ENCODE assay signal across 8 cellular contexts in the genomic region with DNA sequence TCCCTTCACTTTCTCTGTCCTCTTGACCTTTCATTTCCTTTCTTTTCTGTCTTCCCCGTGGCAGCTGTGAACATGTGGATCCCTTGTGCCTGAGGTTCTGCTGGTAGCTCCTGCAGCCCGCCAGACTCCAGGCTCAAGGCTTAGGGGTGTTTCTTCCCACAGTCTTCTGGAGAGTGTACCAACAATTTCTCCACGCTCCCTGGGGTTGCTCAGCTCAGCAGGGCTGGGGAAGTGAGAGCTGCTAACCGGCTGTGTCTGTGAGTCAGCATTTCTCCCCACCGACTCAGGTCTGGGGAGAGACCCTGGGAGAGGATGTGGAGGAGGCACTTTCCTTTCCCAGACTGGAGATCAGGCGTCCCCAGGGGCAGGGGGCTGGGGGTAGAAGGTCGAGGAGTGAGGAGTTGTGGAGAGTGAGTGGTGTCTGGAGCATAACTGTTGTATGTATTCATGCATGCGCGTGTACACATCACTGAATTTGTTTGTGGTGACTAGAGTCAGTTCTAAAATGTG.
DNase-seq lines count a peak whose midpoint lies in the region; ATAC-seq and TF ChIP-seq lines count a peak whose summit lies in the region.

No MANE protein-coding gene starts in this region.

- peak; percentile 16 for DNase-seq in G401 (ENCODE audit: low spot score)
- DNase-seq in adipocyte (ENCODE audit: low read depth): peak; percentile 76
- DNase-seq in hepatocyte (ENCODE audit: low spot score): peak; percentile 56
- DNase-seq in SW 1271 (lab: John Stamatoyannopoulos, UW): no peak

- WGBS in hepatocyte (ENCODE audit: low lambda C conversion rate, missing lambda C conversion rate): 32% methylated on average over 9 of the region's 9 CpGs

- TF ChIP-seq CTCF in hepatocyte (IDR thresholded peaks at IDR 0.05; ENCODE audit: poor library complexity): no peak

- H3K4me2 ChIP-seq in hepatocyte: peak overlapping the region; percentile 52
- H3K4me2 ChIP-seq in skeletal muscle satellite cell (ENCODE audit: low read length): peak overlapping the region; percentile 81

- in situ Hi-C loops in G401 (cut with HindIII; ENCODE audit: low sequenced_read_pairs): no loop called here

- no peaks in the 10 kb centered on the region for H3K36me3 ChIP-seq in KOPT-K1 (ENCODE audit: insufficient read depth, low read length)
- H3K36me3 ChIP-seq in adipocyte (ENCODE audit: control insufficient read depth, insufficient read depth, low read length, severe bottlenecking): no peaks in the 10 kb centered on the region
- no peaks in the 10 kb centered on the region for H3K36me3 ChIP-seq in hepatocyte (replicated peaks; ENCODE audit: insufficient read depth, low read depth)
- no peaks in the 10 kb centered on the region for H3K36me3 ChIP-seq in skeletal muscle satellite cell (ENCODE audit: insufficient read depth, low read length)

- H3K9me2 ChIP-seq in hepatocyte (replicated peaks; ENCODE audit: insufficient read depth): no peaks in the 10 kb centered on the region

- H3K4me3 ChIP-seq in adipocyte (ENCODE audit: low read length) (peak overlapping the region; percentile 79), hepatocyte (no peak overlapping the region), skeletal muscle satellite cell (ENCODE audit: low read length) (peak overlapping the region; percentile 56)

- no peaks in the 10 kb centered on the region for H3K79me2 ChIP-seq in hepatocyte

- H3K27ac ChIP-seq in KOPT-K1 (ENCODE audit: low read depth, low read length, poor library complexity, severe bottlenecking) (peak overlapping the region; percentile 56), hepatocyte (no peak overlapping the region)

- ATAC-seq in GM19324 (IDR thresholded peaks at IDR 0.05; ENCODE audit: low FRiP score, unreplicated experiment) (no peak), HG03039 (IDR thresholded peaks at IDR 0.05; ENCODE audit: unreplicated experiment) (no peak)

- H3K27me3 ChIP-seq in adipocyte (replicated peaks; ENCODE audit: control insufficient read depth, insufficient read depth, low read length) (no peaks in the 10 kb centered on the region), hepatocyte (no peaks in the 10 kb centered on the region), skeletal muscle satellite cell (ENCODE audit: control insufficient read depth, insufficient read depth, low read length) (no peaks in the 10 kb centered on the region)

- H3K9ac ChIP-seq in adipocyte (ENCODE audit: low read length) (peak overlapping the region; percentile 84), skeletal muscle satellite cell (ENCODE audit: low read depth, low read length) (peak overlapping the region; percentile 5)

- H3K4me1 ChIP-seq in adipocyte (ENCODE audit: control insufficient read depth, insufficient read depth, low read length) (peaks cover 22% of the 10 kb centered on the region), hepatocyte (ENCODE audit: insufficient read depth) (no peaks in the 10 kb centered on the region), skeletal muscle satellite cell (ENCODE audit: control insufficient read depth, insufficient read depth, low read length) (peaks cover 15% of the 10 kb centered on the region)

- H3K9me3 ChIP-seq in KOPT-K1 (ENCODE audit: insufficient read depth, low read length, poor library complexity, severe bottlenecking) (peaks cover 13% of the 10 kb centered on the region), adipocyte (ENCODE audit: control insufficient read depth, low read length) (peaks cover 8% of the 10 kb centered on the region), hepatocyte (ENCODE audit: low read depth) (no peaks in the 10 kb centered on the region), skeletal muscle satellite cell (replicated peaks; ENCODE audit: low read length) (no peaks in the 10 kb centered on the region)

- H4K20me1 ChIP-seq in hepatocyte (ENCODE audit: insufficient read depth, poor library complexity, severe bottlenecking): no peaks in the 10 kb centered on the region

- peak overlapping the region; percentile 30 for H2AFZ ChIP-seq in hepatocyte

Comparison
In these comparisons a context has a peak if more than half of its experiments do, and no peak if none do; other contexts are left out.
1. DNase-seq: peak in G401 (single experiment), adipocyte (single experiment) and hepatocyte (single experiment); none in SW 1271 (0 of 2).